ENCODE assay signal across 1 cellular context in genomic region chr10:43086321-43086942, GRCh38.
TF ChIP-seq lines count a peak whose summit lies in the region.

No MANE protein-coding gene starts in this region.

TF ChIP-seq in HepG2, 621 proteins besides CTCF, POLR2A, EP300 and RAD21:
- TF ChIP-seq MIER2 (CRISPR knock-in tag; IDR thresholded peaks at IDR 0.05) (no peak), ZNF142 (CRISPR knock-in tag; IDR thresholded peaks at IDR 0.05) (no peak), ERF (CRISPR knock-in tag; IDR thresholded peaks at IDR 0.05) (no peak), XRCC5 (optimal IDR thresholded peaks at IDR 0.05; ENCODE audit: low read length) (no peak), ZNF101 (CRISPR knock-in tag; IDR thresholded peaks at IDR 0.05; ENCODE audit: borderline replicate concordance, low read depth) (no peak), SNAPC2 (CRISPR knock-in tag; IDR thresholded peaks at IDR 0.05) (no peak)
TF ChIP-seq in HepG2: peak in this region for 0.
